Comparison of ENCODE assay signal across 27 cellular contexts in the genomic region with DNA sequence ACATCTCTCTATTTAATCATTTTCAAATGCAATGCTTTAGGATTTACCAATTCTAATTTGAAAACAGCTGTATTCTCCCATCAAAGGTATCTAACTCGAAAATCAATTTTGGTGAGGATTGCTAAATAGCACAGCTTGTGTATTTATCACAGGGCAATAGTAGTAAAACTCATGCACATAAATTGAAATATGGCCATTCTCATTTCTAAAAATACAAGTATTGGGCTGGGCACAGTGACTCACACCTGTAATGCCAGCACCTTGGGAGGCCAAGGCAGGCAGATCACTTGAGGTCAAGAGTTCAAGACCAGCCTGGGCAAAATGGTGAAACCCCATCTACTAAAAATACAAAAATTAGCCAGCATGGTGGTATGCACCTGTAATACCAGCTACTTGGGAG.
"Had no signal": no experiment of that assay in that cellular context is flagged by ENCODE, and none has a peak within 500 bp of the region (broad histone marks: within the 10 kb centered on the region; RNA-seq: fewer than 3 reads in every experiment).

No MANE protein-coding gene starts in this region.

- DNase-seq: activated CD4-positive, alpha-beta memory T cell treated with anti-CD3 and anti-CD28 coated beads, Interleukin-2, amount 10 ng/mL, durations not matched to agents 7 days and 5 days; activated CD4-positive, alpha-beta T cell treated with anti-CD3 and anti-CD28 coated beads for 1 hour; activated CD4-positive, alpha-beta T cell treated with anti-CD3 and anti-CD28 coated beads, Interleukin-2, amount 50 U/mL, for 1 hour; activated gamma-delta T cell; activated naive CD4-positive, alpha-beta T cell treated with anti-CD3 and anti-CD28 coated beads for 36 hours; activated T-cell treated with anti-CD3 and anti-CD28 coated beads for 4 hours; activated T-cell treated with anti-CD3 and anti-CD28 coated beads, Interleukin-2, amount 50 U/mL, for 48 hours; adrenal gland; anterior cingulate cortex; cerebellar nuclear complex; MG63; MV-4-11; NCI-H1105; NCI-H1436; NCI-H1694 treated with DMSO at 0.1 percent for 48 hours; NCI-H2029 treated with DMSO at 0.1 percent for 48 hours; NCI-H510A treated with DMSO at 0.1 percent for 48 hours; NCI-H69; PC-3; SHP77; T-helper 17 cell; T-helper 9 cell had no signal

- H3K4me1 ChIP-seq: adrenal gland, SJSA1 had no signal

- ATAC-seq: PC-3, SK-N-SH treated with all-trans-retinoic acid at 6 μM for 48 hours, T-helper 17 cell, WTC11 had no signal

- H3K27me3 Mint-ChIP-seq: activated CD4-positive, alpha-beta memory T cell treated with anti-CD3 and anti-CD28 coated beads, Interleukin-2, amount 10 ng/mL, durations not matched to agents 7 days and 5 days; activated naive CD8-positive, alpha-beta T cell; activated T-helper 17 cell treated with anti-CD3 and anti-CD28 coated beads, Interleukin-2, amount 50 U/mL, for 72 hours; T-helper 17 cell had no signal

- H3K4me3 ChIP-seq: adrenal gland, MG63, SJSA1 had no signal

- H3K9me3 Mint-ChIP-seq: activated naive CD4-positive, alpha-beta T cell treated with anti-CD3 and anti-CD28 coated beads for 36 hours had no signal

- H3K4me1 Mint-ChIP-seq: activated T-helper 17 cell treated with anti-CD3 and anti-CD28 coated beads, Interleukin-2, amount 50 U/mL, for 72 hours; WTC11 had no signal

- H3K36me3 Mint-ChIP-seq: activated naive CD8-positive, alpha-beta T cell; WTC11 had no signal

- H3K36me3 ChIP-seq: MG63, SJSA1 had no signal

- H3K27ac Mint-ChIP-seq: activated CD4-positive, alpha-beta memory T cell treated with anti-CD3 and anti-CD28 coated beads, Interleukin-2, amount 10 ng/mL, durations not matched to agents 7 days and 5 days; activated naive CD4-positive, alpha-beta T cell treated with anti-CD3 and anti-CD28 coated beads for 36 hours; activated T-helper 17 cell treated with anti-CD3 and anti-CD28 coated beads, Interleukin-2, amount 50 U/mL, for 72 hours; T-helper 17 cell; WTC11 had no signal

- H3K9me3 ChIP-seq: adrenal gland, MG63, SJSA1 had no signal

- H3K27me3 ChIP-seq: adrenal gland, MG63, SJSA1 had no signal

- H3K4me3 Mint-ChIP-seq: activated CD4-positive, alpha-beta memory T cell treated with anti-CD3 and anti-CD28 coated beads, Interleukin-2, amount 10 ng/mL, durations not matched to agents 7 days and 5 days; activated naive CD4-positive, alpha-beta T cell treated with anti-CD3 and anti-CD28 coated beads for 36 hours; activated T-helper 17 cell treated with anti-CD3 and anti-CD28 coated beads, Interleukin-2, amount 50 U/mL, for 72 hours; T-helper 17 cell; WTC11 had no signal

- H3K27ac ChIP-seq: adrenal gland, SJSA1 had no signal
